ENCODE assay signal across 8 cellular contexts in the genomic region with DNA sequence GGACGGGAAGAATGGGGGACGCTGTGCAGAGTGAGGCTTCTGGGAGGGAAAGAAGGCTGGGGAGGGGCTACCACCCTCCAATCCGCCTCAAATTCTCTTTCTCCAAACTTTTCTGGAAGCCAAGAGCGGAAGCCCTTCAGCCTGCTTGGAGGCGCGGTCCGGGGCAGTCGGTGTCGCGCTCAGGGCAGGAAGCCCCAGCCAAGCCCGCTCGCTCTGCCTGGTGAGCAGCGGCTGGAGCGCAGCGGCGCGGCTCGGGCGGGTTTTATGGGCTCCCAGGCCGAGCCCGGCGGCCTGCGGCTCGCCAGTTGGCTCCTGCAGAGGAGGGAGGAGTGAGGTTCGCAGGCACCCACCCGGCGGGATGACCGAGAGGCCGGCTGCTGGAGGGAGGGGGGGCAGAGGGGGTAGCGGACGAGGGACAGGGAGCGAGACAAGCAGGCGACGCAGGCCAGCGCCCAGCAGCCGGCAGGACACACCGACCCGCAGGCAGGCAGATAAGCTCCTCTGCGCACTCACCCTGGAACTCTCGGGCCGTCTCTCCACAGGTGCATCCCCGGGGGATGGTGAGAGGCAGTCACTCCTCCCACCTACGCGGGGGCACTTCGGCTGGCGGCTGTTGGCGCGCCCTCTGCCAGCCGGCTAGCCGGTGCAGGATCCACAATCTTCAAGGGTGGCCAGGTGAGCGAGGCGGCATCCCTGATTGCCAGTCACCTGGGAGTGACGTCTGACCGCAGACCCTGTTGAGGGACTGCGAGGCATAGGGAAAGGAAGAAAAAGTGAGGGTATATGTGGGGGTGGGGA. TPM values are rescaled to one million over a fixed set of nuclear protein-coding genes. Genes with fewer than 3 reads are reported as not detected.
DNase-seq lines count a peak whose midpoint lies in the region; ATAC-seq and TF ChIP-seq lines count a peak whose summit lies in the region.

A gene with protein sequence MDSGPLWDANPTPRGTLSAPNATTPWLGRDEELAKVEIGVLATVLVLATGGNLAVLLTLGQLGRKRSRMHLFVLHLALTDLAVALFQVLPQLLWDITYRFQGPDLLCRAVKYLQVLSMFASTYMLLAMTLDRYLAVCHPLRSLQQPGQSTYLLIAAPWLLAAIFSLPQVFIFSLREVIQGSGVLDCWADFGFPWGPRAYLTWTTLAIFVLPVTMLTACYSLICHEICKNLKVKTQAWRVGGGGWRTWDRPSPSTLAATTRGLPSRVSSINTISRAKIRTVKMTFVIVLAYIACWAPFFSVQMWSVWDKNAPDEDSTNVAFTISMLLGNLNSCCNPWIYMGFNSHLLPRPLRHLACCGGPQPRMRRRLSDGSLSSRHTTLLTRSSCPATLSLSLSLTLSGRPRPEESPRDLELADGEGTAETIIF (minus strand): TSS at position 238 of the 798 bp plus-strand sequence. CDS start 498 bp downstream, outside the sequence.

- no peak for TF ChIP-seq CTCF in cardiac fibroblast (IDR thresholded peaks at IDR 0.05; ENCODE audit: low read depth, low read length)

- H3K4me3 ChIP-seq in cardiac fibroblast (replicated peaks in 1 of 2; ENCODE audit: low read depth in 2 of 2, low read length in 2 of 2): peak within 1 kb of the TSS; percentile 26 to 34

- DNase-seq in activated T-cell treated with anti-CD3 and anti-CD28 coated beads for 4 hours (peak; percentile 6), NCI-H748 (lab: John Stamatoyannopoulos, UW; ENCODE audit: unreplicated experiment) (peak; percentile 73), cardiac fibroblast (ENCODE audit: low read depth in 2 of 2) (peak; percentile 10 to 44), left lobe of liver (ENCODE audit: low spot score) (peak; percentile 46)
- no peak for DNase-seq in activated T-cell treated with anti-CD3 and anti-CD28 coated beads, Interleukin-2, amount 50 U/mL, for 1 hour
- peak; percentile 4 to 14 for DNase-seq in stimulated activated CD8-positive, alpha-beta memory T cell treated with anti-CD3 and anti-CD28 coated beads, Interleukin-15, amount 100 ng/mL, for 48 hours (ENCODE audit: low read depth in 2 of 2)

- ATAC-seq in left lobe of liver: peak; percentile 70
- ATAC-seq in HG02884 (IDR thresholded peaks at IDR 0.05; ENCODE audit: unreplicated experiment): no peak
- no peak for ATAC-seq in GM21526 (IDR thresholded peaks at IDR 0.05; ENCODE audit: low FRiP score, unreplicated experiment)

RNA-seq across cellular contexts. Expression of the gene that starts here (rescaled TPM):
- total RNA-seq in left lobe of liver: not detected

Comparison
In these comparisons a context has a peak if more than half of its experiments do, and no peak if none do; other contexts are left out.
1. Peak in DNase-seq and ATAC-seq in left lobe of liver; RNA of the gene not detected or under 1 TPM.